ENCODE assay signal across 20 cellular contexts in genomic region chr13:37918116-37919100, GRCh38. TPM values are rescaled to one million over a fixed set of nuclear protein-coding genes. Genes with fewer than 3 reads are reported as not detected.
DNase-seq lines count a peak whose midpoint lies in the region; ATAC-seq and TF ChIP-seq lines count a peak whose summit lies in the region.
"Had no signal": no experiment of that assay in that cellular context is flagged by ENCODE, and none has a peak within 500 bp of the region (broad histone marks: within the 10 kb centered on the region; RNA-seq: fewer than 3 reads in every experiment).

No MANE protein-coding gene starts in this region.

- H3K9me3 Mint-ChIP-seq in mesothelial cell of epicardium = peaks cover 23% of the 10 kb centered on the region

- H3K27me3 ChIP-seq in ACC112 (ENCODE audit: insufficient read depth, low read length) (no peaks in the 10 kb centered on the region), SJCRH30 (no peaks in the 10 kb centered on the region)

- H3K27ac ChIP-seq in ACC112 (ENCODE audit: low read depth, low read length) (no peak overlapping the region), coronary artery (no peak overlapping the region), SJCRH30 (no peak overlapping the region)

- peak overlapping the region; percentile 53 for H3K4me3 ChIP-seq in ACC112 (ENCODE audit: low read depth, low read length)
- peak overlapping the region; percentile 28 for H3K4me3 ChIP-seq in coronary artery
- no peak overlapping the region for H3K4me3 ChIP-seq in SJCRH30

- peak overlapping the region; percentile 77 for H3K27ac Mint-ChIP-seq in mesothelial cell of epicardium
- H3K27ac Mint-ChIP-seq: activated naive CD8-positive, alpha-beta T cell treated with anti-CD3 and anti-CD28 coated beads for 36 hours had no signal

- intact Hi-C loops in sciatic nerve (cut with DNase I) = no loop called here

- no peaks in the 10 kb centered on the region for H3K79me2 ChIP-seq in ACC112 (ENCODE audit: control insufficient read depth, insufficient read depth, low read length, unreplicated experiment)

- H3K9me3 ChIP-seq in SJCRH30 (replicated peaks) = no peaks in the 10 kb centered on the region

- no peak for TF ChIP-seq CTCF in coronary artery (IDR thresholded peaks at IDR 0.05)
- TF ChIP-seq CTCF in mesothelial cell of epicardium (IDR thresholded peaks at IDR 0.05; ENCODE audit: unreplicated experiment) = no peak

- H2AFZ ChIP-seq in ACC112 (ENCODE audit: low read length, unreplicated experiment) = peak overlapping the region; percentile 77

- H3K4me1 Mint-ChIP-seq in mesothelial cell of epicardium = peaks cover 21% of the 10 kb centered on the region
- H3K4me1 Mint-ChIP-seq: activated naive CD8-positive, alpha-beta T cell treated with anti-CD3 and anti-CD28 coated beads for 36 hours; central memory CD8-positive, alpha-beta T cell had no signal

- no peaks in the 10 kb centered on the region for H3K27me3 Mint-ChIP-seq in mesothelial cell of epicardium (ENCODE audit: low read depth)
- H3K27me3 Mint-ChIP-seq: activated naive CD8-positive, alpha-beta T cell treated with anti-CD3 and anti-CD28 coated beads for 36 hours; central memory CD8-positive, alpha-beta T cell had no signal

- DNase-seq in M059J (ENCODE audit: low read depth) = peak; percentile 30
- no peak for DNase-seq in coronary artery (ENCODE audit: low spot score)
- DNase-seq in mesothelial cell of epicardium (ENCODE audit: low spot score in 2 of 2, unreplicated experiment in 2 of 2) = no peak
- no peak for DNase-seq in sciatic nerve (ENCODE audit: low spot score)
- no peak for DNase-seq in SJCRH30
- DNase-seq in NCI-H446 (lab: John Stamatoyannopoulos, UW) = no peak
- no peak for DNase-seq in NCI-H2029 (lab: John Stamatoyannopoulos, UW)
- DNase-seq: activated CD4-positive, alpha-beta T cell treated with anti-CD3 and anti-CD28 coated beads, Interleukin-2, amount 50 U/mL, for 4 hours; activated naive CD8-positive, alpha-beta T cell treated with anti-CD3 and anti-CD28 coated beads for 36 hours; activated T-cell treated with anti-CD3 and anti-CD28 coated beads, Interleukin-2, amount 50 U/mL, for 4 hours; COR-L47; glutamatergic neuron; H7; kidney glomerular epithelial cell; NK-92 treated with Interleukin-12 subunit alpha and Interleukin-12 subunit beta, amount 100 ng/mL, for 24 hours; stimulated activated naive CD4-positive, alpha-beta T cell treated with Interleukin-2 at 50 U/mL for 16 hours had no signal

- no peak for ATAC-seq in sciatic nerve
- ATAC-seq: activated T-cell treated with anti-CD3 and anti-CD28 coated beads, Interleukin-2, amount 50 U/mL, for 4 hours; HepG2 had no signal

- H3K36me3 Mint-ChIP-seq in mesothelial cell of epicardium = peaks cover 7% of the 10 kb centered on the region
- H3K36me3 Mint-ChIP-seq: activated naive CD8-positive, alpha-beta T cell treated with anti-CD3 and anti-CD28 coated beads for 36 hours had no signal

- H3K4me1 ChIP-seq in ACC112 (ENCODE audit: control insufficient read depth, insufficient read depth, low read length, unreplicated experiment) (peaks cover 12% of the 10 kb centered on the region), SJCRH30 (no peaks in the 10 kb centered on the region)

- H3K36me3 ChIP-seq in ACC112 (ENCODE audit: insufficient read depth, low read length) (no peaks in the 10 kb centered on the region), SJCRH30 (no peaks in the 10 kb centered on the region)

- no peak overlapping the region for H3K4me3 Mint-ChIP-seq in mesothelial cell of epicardium
- H3K4me3 Mint-ChIP-seq: activated naive CD8-positive, alpha-beta T cell treated with anti-CD3 and anti-CD28 coated beads for 36 hours; activated T-cell treated with anti-CD3 and anti-CD28 coated beads, Interleukin-2, amount 50 U/mL, for 4 hours; central memory CD8-positive, alpha-beta T cell had no signal

RNA-seq across cellular contexts. Expression of gene TRPC4, which starts 48.8 kb away (rescaled TPM):
- total RNA-seq in M059J (2014; rRNA removed; shearing (Covaris generic)) = 5.4 and 9.8 TPM in 2 replicates
- total RNA-seq in mesothelial cell of epicardium = 7.5 to 9.1 TPM (median 8.0 TPM) in 3 replicates
- total RNA-seq in sciatic nerve = 0.49 TPM
- total RNA-seq in SJCRH30 (2014; rRNA removed; shearing (Covaris generic)) = 0.02 TPM in 1 of 2 replicates, not detected in the other
- total RNA-seq: activated naive CD8-positive, alpha-beta T cell treated with anti-CD3 and anti-CD28 coated beads for 36 hours; activated T-cell treated with anti-CD3 and anti-CD28 coated beads, Interleukin-2, amount 50 U/mL, for 4 hours; G401; HepG2 had no signal
